In the genomic region with DNA sequence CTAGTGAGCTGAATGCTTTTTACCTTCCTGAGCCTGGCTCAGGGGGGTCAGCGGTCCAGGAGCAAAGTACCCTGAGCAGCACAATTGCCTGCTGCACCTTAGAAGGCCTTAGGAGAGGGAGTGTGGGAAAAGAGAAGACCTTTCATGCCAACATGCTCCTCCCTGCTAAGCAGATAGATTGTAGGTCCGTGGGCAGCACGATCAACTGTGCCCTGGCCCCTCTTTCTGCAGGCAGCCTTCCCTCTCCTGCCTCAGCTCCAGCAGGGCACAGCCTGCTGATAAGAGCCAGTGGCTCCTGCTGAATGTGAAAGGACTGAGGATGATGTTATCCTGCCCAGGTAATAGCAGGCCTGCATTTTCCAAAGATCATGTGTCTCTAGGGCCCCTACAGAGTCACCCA, we compare ENCODE assay signal across 13 cellular contexts.
"Had no signal": no experiment of that assay in that cellular context is flagged by ENCODE, and none has a peak within 500 bp of the region (broad histone marks: within the 10 kb centered on the region; RNA-seq: fewer than 3 reads in every experiment).

No MANE protein-coding gene starts in this region.

- DNase-seq: activated naive CD4-positive, alpha-beta T cell treated with anti-CD3 and anti-CD28 coated beads, Interleukin-2, amount 10 ng/mL, durations not matched to agents 7 days and 5 days; dermis blood vessel endothelial cell; left cardiac atrium; naive B cell; stimulated activated CD4-positive, alpha-beta T cell treated with anti-CD3 and anti-CD28 coated beads, Interleukin-2, amount 100 ng/mL, for 24 hours; stimulated activated naive CD4-positive, alpha-beta T cell treated with Interleukin-2 at 50 U/mL for 16 hours; T1000; testis had no signal

- ATAC-seq: activated T-helper 17 cell treated with anti-CD3 and anti-CD28 coated beads, Interleukin-2, amount 50 U/mL, for 72 hours; esophagus mucosa; left cardiac atrium; right cardiac atrium had no signal

- H3K36me3 Mint-ChIP-seq: activated naive CD4-positive, alpha-beta T cell treated with anti-CD3 and anti-CD28 coated beads, Interleukin-2, amount 10 ng/mL, durations not matched to agents 7 days and 5 days; naive B cell had no signal

- H3K9me3 Mint-ChIP-seq: activated naive CD4-positive, alpha-beta T cell treated with anti-CD3 and anti-CD28 coated beads, Interleukin-2, amount 10 ng/mL, durations not matched to agents 7 days and 5 days; activated T-helper 17 cell treated with anti-CD3 and anti-CD28 coated beads, Interleukin-2, amount 50 U/mL, for 72 hours; naive B cell had no signal

- H3K4me3 ChIP-seq: lung, testis had no signal

- H3K27ac Mint-ChIP-seq: activated naive CD4-positive, alpha-beta T cell treated with anti-CD3 and anti-CD28 coated beads, Interleukin-2, amount 10 ng/mL, durations not matched to agents 7 days and 5 days; activated T-helper 17 cell treated with anti-CD3 and anti-CD28 coated beads, Interleukin-2, amount 50 U/mL, for 72 hours; progenitor cell of endocrine pancreas had no signal

- H3K27me3 ChIP-seq: testis had no signal

- H3K4me3 Mint-ChIP-seq: activated naive CD4-positive, alpha-beta T cell treated with anti-CD3 and anti-CD28 coated beads, Interleukin-2, amount 10 ng/mL, durations not matched to agents 7 days and 5 days; activated T-helper 17 cell treated with anti-CD3 and anti-CD28 coated beads, Interleukin-2, amount 50 U/mL, for 72 hours had no signal

- H3K9me3 ChIP-seq: testis had no signal

- H3K27me3 Mint-ChIP-seq: naive B cell had no signal

- H3K27ac ChIP-seq: testis had no signal
